In genomic region chr3:156635034-156635433, GRCh38 we compare ENCODE assay signal across 1 cellular context.
A peak's percentile ranks its signal among the peaks of the same experiment; 100 is the strongest.
TF ChIP-seq lines count a peak whose summit lies in the region.

No MANE protein-coding gene starts in this region.

TF ChIP-seq in K562, 482 proteins besides CTCF, POLR2A, EP300 and RAD21 (continued from another document and continues in another):
- TF ChIP-seq, protein P1, sequence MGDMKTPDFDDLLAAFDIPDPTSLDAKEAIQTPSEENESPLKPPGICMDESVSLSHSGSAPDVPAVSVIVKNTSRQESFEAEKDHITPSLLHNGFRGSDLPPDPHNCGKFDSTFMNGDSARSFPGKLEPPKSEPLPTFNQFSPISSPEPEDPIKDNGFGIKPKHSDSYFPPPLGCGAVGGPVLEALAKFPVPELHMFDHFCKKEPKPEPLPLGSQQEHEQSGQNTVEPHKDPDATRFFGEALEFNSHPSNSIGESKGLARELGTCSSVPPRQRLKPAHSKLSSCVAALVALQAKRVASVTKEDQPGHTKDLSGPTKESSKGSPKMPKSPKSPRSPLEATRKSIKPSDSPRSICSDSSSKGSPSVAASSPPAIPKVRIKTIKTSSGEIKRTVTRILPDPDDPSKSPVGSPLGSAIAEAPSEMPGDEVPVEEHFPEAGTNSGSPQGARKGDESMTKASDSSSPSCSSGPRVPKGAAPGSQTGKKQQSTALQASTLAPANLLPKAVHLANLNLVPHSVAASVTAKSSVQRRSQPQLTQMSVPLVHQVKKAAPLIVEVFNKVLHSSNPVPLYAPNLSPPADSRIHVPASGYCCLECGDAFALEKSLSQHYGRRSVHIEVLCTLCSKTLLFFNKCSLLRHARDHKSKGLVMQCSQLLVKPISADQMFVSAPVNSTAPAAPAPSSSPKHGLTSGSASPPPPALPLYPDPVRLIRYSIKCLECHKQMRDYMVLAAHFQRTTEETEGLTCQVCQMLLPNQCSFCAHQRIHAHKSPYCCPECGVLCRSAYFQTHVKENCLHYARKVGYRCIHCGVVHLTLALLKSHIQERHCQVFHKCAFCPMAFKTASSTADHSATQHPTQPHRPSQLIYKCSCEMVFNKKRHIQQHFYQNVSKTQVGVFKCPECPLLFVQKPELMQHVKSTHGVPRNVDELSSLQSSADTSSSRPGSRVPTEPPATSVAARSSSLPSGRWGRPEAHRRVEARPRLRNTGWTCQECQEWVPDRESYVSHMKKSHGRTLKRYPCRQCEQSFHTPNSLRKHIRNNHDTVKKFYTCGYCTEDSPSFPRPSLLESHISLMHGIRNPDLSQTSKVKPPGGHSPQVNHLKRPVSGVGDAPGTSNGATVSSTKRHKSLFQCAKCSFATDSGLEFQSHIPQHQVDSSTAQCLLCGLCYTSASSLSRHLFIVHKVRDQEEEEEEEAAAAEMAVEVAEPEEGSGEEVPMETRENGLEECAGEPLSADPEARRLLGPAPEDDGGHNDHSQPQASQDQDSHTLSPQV (IDR thresholded peaks at IDR 0.05), result 0 out of 2 replicates have a peak, but pooled peaks have one; percentile 44
- TF ChIP-seq L3MBTL2 (IDR thresholded peaks at IDR 0.05), result peak; percentile 21; the same call in 1 of the 2 replicates
- no peak for TF ChIP-seq GTF2E2 (tag; IDR thresholded peaks at IDR 0.05)
- TF ChIP-seq, protein P2, sequence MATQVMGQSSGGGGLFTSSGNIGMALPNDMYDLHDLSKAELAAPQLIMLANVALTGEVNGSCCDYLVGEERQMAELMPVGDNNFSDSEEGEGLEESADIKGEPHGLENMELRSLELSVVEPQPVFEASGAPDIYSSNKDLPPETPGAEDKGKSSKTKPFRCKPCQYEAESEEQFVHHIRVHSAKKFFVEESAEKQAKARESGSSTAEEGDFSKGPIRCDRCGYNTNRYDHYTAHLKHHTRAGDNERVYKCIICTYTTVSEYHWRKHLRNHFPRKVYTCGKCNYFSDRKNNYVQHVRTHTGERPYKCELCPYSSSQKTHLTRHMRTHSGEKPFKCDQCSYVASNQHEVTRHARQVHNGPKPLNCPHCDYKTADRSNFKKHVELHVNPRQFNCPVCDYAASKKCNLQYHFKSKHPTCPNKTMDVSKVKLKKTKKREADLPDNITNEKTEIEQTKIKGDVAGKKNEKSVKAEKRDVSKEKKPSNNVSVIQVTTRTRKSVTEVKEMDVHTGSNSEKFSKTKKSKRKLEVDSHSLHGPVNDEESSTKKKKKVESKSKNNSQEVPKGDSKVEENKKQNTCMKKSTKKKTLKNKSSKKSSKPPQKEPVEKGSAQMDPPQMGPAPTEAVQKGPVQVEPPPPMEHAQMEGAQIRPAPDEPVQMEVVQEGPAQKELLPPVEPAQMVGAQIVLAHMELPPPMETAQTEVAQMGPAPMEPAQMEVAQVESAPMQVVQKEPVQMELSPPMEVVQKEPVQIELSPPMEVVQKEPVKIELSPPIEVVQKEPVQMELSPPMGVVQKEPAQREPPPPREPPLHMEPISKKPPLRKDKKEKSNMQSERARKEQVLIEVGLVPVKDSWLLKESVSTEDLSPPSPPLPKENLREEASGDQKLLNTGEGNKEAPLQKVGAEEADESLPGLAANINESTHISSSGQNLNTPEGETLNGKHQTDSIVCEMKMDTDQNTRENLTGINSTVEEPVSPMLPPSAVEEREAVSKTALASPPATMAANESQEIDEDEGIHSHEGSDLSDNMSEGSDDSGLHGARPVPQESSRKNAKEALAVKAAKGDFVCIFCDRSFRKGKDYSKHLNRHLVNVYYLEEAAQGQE (CRISPR knock-in tag; IDR thresholded peaks at IDR 0.05; ENCODE audit: low read depth), result no peak
- TF ChIP-seq NR2C2 (CRISPR knock-in tag; IDR thresholded peaks at IDR 0.05), result no peak
- no peak for TF ChIP-seq NR2C2 (tag; IDR thresholded peaks at IDR 0.05)
- TF ChIP-seq, protein P3, sequence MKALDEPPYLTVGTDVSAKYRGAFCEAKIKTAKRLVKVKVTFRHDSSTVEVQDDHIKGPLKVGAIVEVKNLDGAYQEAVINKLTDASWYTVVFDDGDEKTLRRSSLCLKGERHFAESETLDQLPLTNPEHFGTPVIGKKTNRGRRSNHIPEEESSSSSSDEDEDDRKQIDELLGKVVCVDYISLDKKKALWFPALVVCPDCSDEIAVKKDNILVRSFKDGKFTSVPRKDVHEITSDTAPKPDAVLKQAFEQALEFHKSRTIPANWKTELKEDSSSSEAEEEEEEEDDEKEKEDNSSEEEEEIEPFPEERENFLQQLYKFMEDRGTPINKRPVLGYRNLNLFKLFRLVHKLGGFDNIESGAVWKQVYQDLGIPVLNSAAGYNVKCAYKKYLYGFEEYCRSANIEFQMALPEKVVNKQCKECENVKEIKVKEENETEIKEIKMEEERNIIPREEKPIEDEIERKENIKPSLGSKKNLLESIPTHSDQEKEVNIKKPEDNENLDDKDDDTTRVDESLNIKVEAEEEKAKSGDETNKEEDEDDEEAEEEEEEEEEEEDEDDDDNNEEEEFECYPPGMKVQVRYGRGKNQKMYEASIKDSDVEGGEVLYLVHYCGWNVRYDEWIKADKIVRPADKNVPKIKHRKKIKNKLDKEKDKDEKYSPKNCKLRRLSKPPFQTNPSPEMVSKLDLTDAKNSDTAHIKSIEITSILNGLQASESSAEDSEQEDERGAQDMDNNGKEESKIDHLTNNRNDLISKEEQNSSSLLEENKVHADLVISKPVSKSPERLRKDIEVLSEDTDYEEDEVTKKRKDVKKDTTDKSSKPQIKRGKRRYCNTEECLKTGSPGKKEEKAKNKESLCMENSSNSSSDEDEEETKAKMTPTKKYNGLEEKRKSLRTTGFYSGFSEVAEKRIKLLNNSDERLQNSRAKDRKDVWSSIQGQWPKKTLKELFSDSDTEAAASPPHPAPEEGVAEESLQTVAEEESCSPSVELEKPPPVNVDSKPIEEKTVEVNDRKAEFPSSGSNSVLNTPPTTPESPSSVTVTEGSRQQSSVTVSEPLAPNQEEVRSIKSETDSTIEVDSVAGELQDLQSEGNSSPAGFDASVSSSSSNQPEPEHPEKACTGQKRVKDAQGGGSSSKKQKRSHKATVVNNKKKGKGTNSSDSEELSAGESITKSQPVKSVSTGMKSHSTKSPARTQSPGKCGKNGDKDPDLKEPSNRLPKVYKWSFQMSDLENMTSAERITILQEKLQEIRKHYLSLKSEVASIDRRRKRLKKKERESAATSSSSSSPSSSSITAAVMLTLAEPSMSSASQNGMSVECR (CRISPR knock-in tag; IDR thresholded peaks at IDR 0.05), result no peak
- TF ChIP-seq GATAD2A (IDR thresholded peaks at IDR 0.05), result no peak
- TF ChIP-seq, protein P4, sequence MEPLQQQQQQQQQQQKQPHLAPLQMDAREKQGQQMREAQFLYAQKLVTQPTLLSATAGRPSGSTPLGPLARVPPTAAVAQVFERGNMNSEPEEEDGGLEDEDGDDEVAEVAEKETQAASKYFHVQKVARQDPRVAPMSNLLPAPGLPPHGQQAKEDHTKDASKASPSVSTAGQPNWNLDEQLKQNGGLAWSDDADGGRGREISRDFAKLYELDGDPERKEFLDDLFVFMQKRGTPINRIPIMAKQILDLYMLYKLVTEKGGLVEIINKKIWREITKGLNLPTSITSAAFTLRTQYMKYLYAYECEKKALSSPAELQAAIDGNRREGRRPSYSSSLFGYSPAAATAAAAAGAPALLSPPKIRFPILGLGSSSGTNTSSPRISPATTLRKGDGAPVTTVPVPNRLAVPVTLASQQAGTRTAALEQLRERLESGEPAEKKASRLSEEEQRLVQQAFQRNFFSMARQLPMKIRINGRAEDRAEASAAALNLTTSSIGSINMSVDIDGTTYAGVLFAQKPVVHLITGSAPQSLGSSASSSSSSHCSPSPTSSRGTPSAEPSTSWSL (CRISPR knock-in tag; IDR thresholded peaks at IDR 0.05; ENCODE audit: borderline replicate concordance), result no peak
- no peak for TF ChIP-seq ZNF644 (tag; IDR thresholded peaks at IDR 0.05; ENCODE audit: low read depth)
- TF ChIP-seq NRF1 (conservative IDR thresholded peaks at IDR 0.05 in 1 of 2, IDR thresholded peaks at IDR 0.05 in 1 of 2), result peak; percentile 28 to 40; a peak in 2 of 4 replicates
- no peak for TF ChIP-seq KDM1A (IDR thresholded peaks at IDR 0.05)
- no peak for TF ChIP-seq PBX2 (CRISPR knock-in tag; IDR thresholded peaks at IDR 0.05; ENCODE audit: low read depth)
- 0 out of 2 replicates have a peak, but pooled peaks have one; percentile 0 for TF ChIP-seq PBX2 (tag; conservative IDR thresholded peaks at IDR 0.05; ENCODE audit: low read depth)
- TF ChIP-seq MAFG (tag; conservative IDR thresholded peaks at IDR 0.05), result no peak
- TF ChIP-seq, protein P5, sequence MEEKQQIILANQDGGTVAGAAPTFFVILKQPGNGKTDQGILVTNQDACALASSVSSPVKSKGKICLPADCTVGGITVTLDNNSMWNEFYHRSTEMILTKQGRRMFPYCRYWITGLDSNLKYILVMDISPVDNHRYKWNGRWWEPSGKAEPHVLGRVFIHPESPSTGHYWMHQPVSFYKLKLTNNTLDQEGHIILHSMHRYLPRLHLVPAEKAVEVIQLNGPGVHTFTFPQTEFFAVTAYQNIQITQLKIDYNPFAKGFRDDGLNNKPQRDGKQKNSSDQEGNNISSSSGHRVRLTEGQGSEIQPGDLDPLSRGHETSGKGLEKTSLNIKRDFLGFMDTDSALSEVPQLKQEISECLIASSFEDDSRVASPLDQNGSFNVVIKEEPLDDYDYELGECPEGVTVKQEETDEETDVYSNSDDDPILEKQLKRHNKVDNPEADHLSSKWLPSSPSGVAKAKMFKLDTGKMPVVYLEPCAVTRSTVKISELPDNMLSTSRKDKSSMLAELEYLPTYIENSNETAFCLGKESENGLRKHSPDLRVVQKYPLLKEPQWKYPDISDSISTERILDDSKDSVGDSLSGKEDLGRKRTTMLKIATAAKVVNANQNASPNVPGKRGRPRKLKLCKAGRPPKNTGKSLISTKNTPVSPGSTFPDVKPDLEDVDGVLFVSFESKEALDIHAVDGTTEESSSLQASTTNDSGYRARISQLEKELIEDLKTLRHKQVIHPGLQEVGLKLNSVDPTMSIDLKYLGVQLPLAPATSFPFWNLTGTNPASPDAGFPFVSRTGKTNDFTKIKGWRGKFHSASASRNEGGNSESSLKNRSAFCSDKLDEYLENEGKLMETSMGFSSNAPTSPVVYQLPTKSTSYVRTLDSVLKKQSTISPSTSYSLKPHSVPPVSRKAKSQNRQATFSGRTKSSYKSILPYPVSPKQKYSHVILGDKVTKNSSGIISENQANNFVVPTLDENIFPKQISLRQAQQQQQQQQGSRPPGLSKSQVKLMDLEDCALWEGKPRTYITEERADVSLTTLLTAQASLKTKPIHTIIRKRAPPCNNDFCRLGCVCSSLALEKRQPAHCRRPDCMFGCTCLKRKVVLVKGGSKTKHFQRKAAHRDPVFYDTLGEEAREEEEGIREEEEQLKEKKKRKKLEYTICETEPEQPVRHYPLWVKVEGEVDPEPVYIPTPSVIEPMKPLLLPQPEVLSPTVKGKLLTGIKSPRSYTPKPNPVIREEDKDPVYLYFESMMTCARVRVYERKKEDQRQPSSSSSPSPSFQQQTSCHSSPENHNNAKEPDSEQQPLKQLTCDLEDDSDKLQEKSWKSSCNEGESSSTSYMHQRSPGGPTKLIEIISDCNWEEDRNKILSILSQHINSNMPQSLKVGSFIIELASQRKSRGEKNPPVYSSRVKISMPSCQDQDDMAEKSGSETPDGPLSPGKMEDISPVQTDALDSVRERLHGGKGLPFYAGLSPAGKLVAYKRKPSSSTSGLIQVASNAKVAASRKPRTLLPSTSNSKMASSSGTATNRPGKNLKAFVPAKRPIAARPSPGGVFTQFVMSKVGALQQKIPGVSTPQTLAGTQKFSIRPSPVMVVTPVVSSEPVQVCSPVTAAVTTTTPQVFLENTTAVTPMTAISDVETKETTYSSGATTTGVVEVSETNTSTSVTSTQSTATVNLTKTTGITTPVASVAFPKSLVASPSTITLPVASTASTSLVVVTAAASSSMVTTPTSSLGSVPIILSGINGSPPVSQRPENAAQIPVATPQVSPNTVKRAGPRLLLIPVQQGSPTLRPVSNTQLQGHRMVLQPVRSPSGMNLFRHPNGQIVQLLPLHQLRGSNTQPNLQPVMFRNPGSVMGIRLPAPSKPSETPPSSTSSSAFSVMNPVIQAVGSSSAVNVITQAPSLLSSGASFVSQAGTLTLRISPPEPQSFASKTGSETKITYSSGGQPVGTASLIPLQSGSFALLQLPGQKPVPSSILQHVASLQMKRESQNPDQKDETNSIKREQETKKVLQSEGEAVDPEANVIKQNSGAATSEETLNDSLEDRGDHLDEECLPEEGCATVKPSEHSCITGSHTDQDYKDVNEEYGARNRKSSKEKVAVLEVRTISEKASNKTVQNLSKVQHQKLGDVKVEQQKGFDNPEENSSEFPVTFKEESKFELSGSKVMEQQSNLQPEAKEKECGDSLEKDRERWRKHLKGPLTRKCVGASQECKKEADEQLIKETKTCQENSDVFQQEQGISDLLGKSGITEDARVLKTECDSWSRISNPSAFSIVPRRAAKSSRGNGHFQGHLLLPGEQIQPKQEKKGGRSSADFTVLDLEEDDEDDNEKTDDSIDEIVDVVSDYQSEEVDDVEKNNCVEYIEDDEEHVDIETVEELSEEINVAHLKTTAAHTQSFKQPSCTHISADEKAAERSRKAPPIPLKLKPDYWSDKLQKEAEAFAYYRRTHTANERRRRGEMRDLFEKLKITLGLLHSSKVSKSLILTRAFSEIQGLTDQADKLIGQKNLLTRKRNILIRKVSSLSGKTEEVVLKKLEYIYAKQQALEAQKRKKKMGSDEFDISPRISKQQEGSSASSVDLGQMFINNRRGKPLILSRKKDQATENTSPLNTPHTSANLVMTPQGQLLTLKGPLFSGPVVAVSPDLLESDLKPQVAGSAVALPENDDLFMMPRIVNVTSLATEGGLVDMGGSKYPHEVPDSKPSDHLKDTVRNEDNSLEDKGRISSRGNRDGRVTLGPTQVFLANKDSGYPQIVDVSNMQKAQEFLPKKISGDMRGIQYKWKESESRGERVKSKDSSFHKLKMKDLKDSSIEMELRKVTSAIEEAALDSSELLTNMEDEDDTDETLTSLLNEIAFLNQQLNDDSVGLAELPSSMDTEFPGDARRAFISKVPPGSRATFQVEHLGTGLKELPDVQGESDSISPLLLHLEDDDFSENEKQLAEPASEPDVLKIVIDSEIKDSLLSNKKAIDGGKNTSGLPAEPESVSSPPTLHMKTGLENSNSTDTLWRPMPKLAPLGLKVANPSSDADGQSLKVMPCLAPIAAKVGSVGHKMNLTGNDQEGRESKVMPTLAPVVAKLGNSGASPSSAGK (IDR thresholded peaks at IDR 0.05), result peak; percentile 61; the same call in 1 of the 2 replicates
